18 cellular contexts compared by ENCODE assay signal in the genomic region with DNA sequence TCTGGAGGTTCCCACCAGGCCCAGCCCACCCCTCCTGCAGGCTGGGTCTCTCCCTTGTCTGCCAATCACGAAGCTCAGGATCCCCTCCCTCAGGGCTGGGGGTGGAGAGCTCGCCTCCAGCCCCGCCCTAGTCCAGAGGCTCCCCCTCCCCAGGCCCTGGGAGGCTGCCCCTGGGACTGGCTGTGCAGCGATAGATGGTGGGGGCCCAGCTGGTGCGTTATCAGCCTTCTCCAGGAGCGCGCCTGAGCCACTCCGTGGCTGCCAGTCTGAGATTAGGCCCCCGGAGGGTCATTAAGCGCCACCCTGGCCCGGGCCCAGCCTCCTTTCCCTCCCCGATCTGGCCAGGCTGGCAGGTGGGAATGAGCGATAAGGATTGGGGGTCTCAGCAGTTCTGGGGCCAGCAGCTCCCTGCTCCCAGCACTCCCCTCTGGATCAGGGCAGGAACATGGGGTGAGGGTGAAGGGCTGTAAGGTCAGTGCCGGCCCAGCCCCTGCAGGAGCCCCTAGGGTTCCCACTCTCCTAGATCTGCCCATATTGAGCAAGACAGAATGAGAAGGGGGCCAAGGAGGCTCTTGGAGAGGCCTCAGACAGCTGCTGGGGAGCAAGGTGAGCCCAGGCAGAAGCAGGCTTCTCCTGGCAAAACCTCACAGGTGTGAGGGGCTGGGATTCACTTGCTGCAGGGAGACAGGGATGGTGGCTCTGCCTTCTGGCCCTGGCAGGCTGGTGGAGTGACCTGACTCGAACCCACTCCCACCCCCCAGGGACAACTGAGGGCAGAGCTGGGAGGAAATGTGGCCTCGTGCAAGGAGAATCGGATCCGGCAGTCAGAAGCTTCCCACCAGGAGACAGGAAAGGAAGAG. TPM values are rescaled to one million over a fixed set of nuclear protein-coding genes. Genes with fewer than 3 reads are reported as not detected.
A peak's percentile ranks its signal among the peaks of the same experiment; 100 is the strongest.
DNase-seq lines count a peak whose midpoint lies in the region; ATAC-seq and TF ChIP-seq lines count a peak whose summit lies in the region.
"Had no signal": no experiment of that assay in that cellular context is flagged by ENCODE, and none has a peak within 500 bp of the region (broad histone marks: within the 10 kb centered on the region; RNA-seq: fewer than 3 reads in every experiment).

No MANE protein-coding gene starts in this region.

- ATAC-seq in natural killer cell, result no peak
- no peak for ATAC-seq in natural killer cell treated with Interleukin-12 subunit alpha and Interleukin-12 subunit beta and Interleukin-15 and Interleukin-18, amount 100 ng/mL, for 72 hours
- ATAC-seq in HG03571 (IDR thresholded peaks at IDR 0.05; ENCODE audit: unreplicated experiment), result no peak
- ATAC-seq: naive thymus-derived CD8-positive, alpha-beta T cell; stimulated activated naive CD8-positive, alpha-beta T cell treated with anti-CD3 and anti-CD28 coated beads, Interleukin-15, amount 100 ng/mL, for 72 hours had no signal

- POLR2A ChIA-PET in activated CD4-positive, alpha-beta T cell treated with anti-CD3 and anti-CD28 coated beads, Interleukin-2, amount 10 ng/mL, durations not matched to agents 7 days and 5 days (lab: Charles Lee), result no interaction called here
- POLR2A ChIA-PET in HEK293T (lab: Yijun Ruan, JAX), result interaction anchor here (2.0 kb wide), 1 partner anchor 152 kb away, joined by 5 read pairs; the partner anchor contains the start of gene CMPK1

- H3K36me3 Mint-ChIP-seq in natural killer cell, result no peaks in the 10 kb centered on the region
- no peaks in the 10 kb centered on the region for H3K36me3 Mint-ChIP-seq in natural killer cell treated with Interleukin-12 subunit alpha and Interleukin-12 subunit beta and Interleukin-15 and Interleukin-18, amount 100 ng/mL, for 72 hours
- no peaks in the 10 kb centered on the region for H3K36me3 Mint-ChIP-seq in activated CD4-positive, alpha-beta T cell treated with anti-CD3 and anti-CD28 coated beads, Interleukin-2, amount 10 ng/mL, durations not matched to agents 7 days and 5 days (ENCODE audit: low read depth)
- H3K36me3 Mint-ChIP-seq: naive thymus-derived CD8-positive, alpha-beta T cell had no signal

- H3K9me3 Mint-ChIP-seq in natural killer cell, result no peaks in the 10 kb centered on the region
- H3K9me3 Mint-ChIP-seq in natural killer cell treated with Interleukin-12 subunit alpha and Interleukin-12 subunit beta and Interleukin-15 and Interleukin-18, amount 100 ng/mL, for 72 hours, result no peaks in the 10 kb centered on the region
- no peaks in the 10 kb centered on the region for H3K9me3 Mint-ChIP-seq in activated CD4-positive, alpha-beta T cell treated with anti-CD3 and anti-CD28 coated beads, Interleukin-2, amount 10 ng/mL, durations not matched to agents 7 days and 5 days
- H3K9me3 Mint-ChIP-seq: activated naive CD4-positive, alpha-beta T cell treated with anti-CD3 and anti-CD28 coated beads for 36 hours; dendritic cell treated with granulocyte-macrophage colony-stimulating factor and Interleukin-4, amounts not matched to agents 40 ng/mL and 50 ng/mL, for 4 days; naive thymus-derived CD8-positive, alpha-beta T cell; stimulated activated naive CD8-positive, alpha-beta T cell treated with anti-CD3 and anti-CD28 coated beads, Interleukin-15, amount 100 ng/mL, for 72 hours had no signal

- peaks cover 26 to 30% of the 10 kb centered on the region in 2 donors for H3K27me3 Mint-ChIP-seq in natural killer cell (ENCODE audit: low read depth in 2 of 2)
- H3K27me3 Mint-ChIP-seq in natural killer cell treated with Interleukin-12 subunit alpha and Interleukin-12 subunit beta and Interleukin-15 and Interleukin-18, amount 100 ng/mL, for 72 hours, result peaks cover 23 to 30% of the 10 kb centered on the region in 2 donors
- H3K27me3 Mint-ChIP-seq in activated CD4-positive, alpha-beta T cell treated with anti-CD3 and anti-CD28 coated beads, Interleukin-2, amount 10 ng/mL, durations not matched to agents 7 days and 5 days, result peaks cover 15% of the 10 kb centered on the region

- no peak overlapping the region for H3K27ac ChIP-seq in coronary artery
- H3K27ac ChIP-seq: uterus had no signal

- H3K27ac Mint-ChIP-seq in natural killer cell, result no peak overlapping the region
- H3K27ac Mint-ChIP-seq in natural killer cell treated with Interleukin-12 subunit alpha and Interleukin-12 subunit beta and Interleukin-15 and Interleukin-18, amount 100 ng/mL, for 72 hours, result no peak overlapping the region
- no peak overlapping the region for H3K27ac Mint-ChIP-seq in activated CD4-positive, alpha-beta T cell treated with anti-CD3 and anti-CD28 coated beads, Interleukin-2, amount 10 ng/mL, durations not matched to agents 7 days and 5 days
- H3K27ac Mint-ChIP-seq: activated naive CD4-positive, alpha-beta T cell treated with anti-CD3 and anti-CD28 coated beads for 36 hours; dendritic cell treated with granulocyte-macrophage colony-stimulating factor and Interleukin-4, amounts not matched to agents 40 ng/mL and 50 ng/mL, for 4 days had no signal

- intact Hi-C loops in natural killer cell (cut with micrococcal nuclease), result no loop called here

- no peak overlapping the region for H3K4me3 Mint-ChIP-seq in natural killer cell
- no peak overlapping the region for H3K4me3 Mint-ChIP-seq in natural killer cell treated with Interleukin-12 subunit alpha and Interleukin-12 subunit beta and Interleukin-15 and Interleukin-18, amount 100 ng/mL, for 72 hours
- no peak overlapping the region for H3K4me3 Mint-ChIP-seq in activated CD4-positive, alpha-beta T cell treated with anti-CD3 and anti-CD28 coated beads, Interleukin-2, amount 10 ng/mL, durations not matched to agents 7 days and 5 days
- H3K4me3 Mint-ChIP-seq: activated naive CD4-positive, alpha-beta T cell treated with anti-CD3 and anti-CD28 coated beads for 36 hours; dendritic cell treated with granulocyte-macrophage colony-stimulating factor and Interleukin-4, amounts not matched to agents 40 ng/mL and 50 ng/mL, for 4 days; stimulated activated naive CD8-positive, alpha-beta T cell treated with anti-CD3 and anti-CD28 coated beads, Interleukin-15, amount 100 ng/mL, for 72 hours had no signal

- no peak overlapping the region for H3K4me3 ChIP-seq in coronary artery
- H3K4me3 ChIP-seq: uterus had no signal

- TF ChIP-seq CTCF in natural killer cell (IDR thresholded peaks at IDR 0.05) (no peak), coronary artery (IDR thresholded peaks at IDR 0.05) (no peak)

- CTCF ChIA-PET in activated CD4-positive, alpha-beta T cell treated with anti-CD3 and anti-CD28 coated beads, Interleukin-2, amount 10 ng/mL, durations not matched to agents 7 days and 5 days (lab: Charles Lee), result interaction anchor here (0.7 to 1.2 kb wide), 3 partner anchors 12 to 31 kb away, joined by 3 to 5 read pairs (median 4); no protein-coding TSS in a partner anchor
- CTCF ChIA-PET in HEK293T (lab: Yijun Ruan, JAX), result interaction anchor here (1.6 kb wide), 1 partner anchor 12 kb away, joined by 3 read pairs; no protein-coding TSS in a partner anchor

- peaks cover 12 to 13% of the 10 kb centered on the region in 2 donors for H3K4me1 Mint-ChIP-seq in natural killer cell
- H3K4me1 Mint-ChIP-seq in natural killer cell treated with Interleukin-12 subunit alpha and Interleukin-12 subunit beta and Interleukin-15 and Interleukin-18, amount 100 ng/mL, for 72 hours (ENCODE audit: low read depth in 2 of 2), result peaks cover 10 to 12% of the 10 kb centered on the region in 2 donors
- H3K4me1 Mint-ChIP-seq in activated CD4-positive, alpha-beta T cell treated with anti-CD3 and anti-CD28 coated beads, Interleukin-2, amount 10 ng/mL, durations not matched to agents 7 days and 5 days, result peaks cover 8% of the 10 kb centered on the region

- peak; percentile 5 for DNase-seq in natural killer cell
- DNase-seq in natural killer cell treated with Interleukin-12 subunit alpha and Interleukin-12 subunit beta and Interleukin-15 and Interleukin-18, amount 100 ng/mL, for 72 hours (ENCODE audit: low spot score), result no peak
- DNase-seq in coronary artery (ENCODE audit: low spot score), result peak; percentile 70
- peak; percentile 29 for DNase-seq in left kidney (ENCODE audit: low read depth, low spot score)
- no peak for DNase-seq in activated CD4-positive, alpha-beta T cell treated with anti-CD3 and anti-CD28 coated beads, Interleukin-2, amount 10 ng/mL, durations not matched to agents 7 days and 5 days
- no peak for DNase-seq in HEK293T (ENCODE audit: extremely low spot score)
- no peak for DNase-seq in SW480 (ENCODE audit: low spot score)
- DNase-seq: activated CD4-positive, CD25-positive, alpha-beta regulatory T cell treated with anti-CD3 and anti-CD28 coated beads, Interleukin-2, amount 50 U/mL, for 72 hours; activated naive CD4-positive, alpha-beta T cell treated with anti-CD3 and anti-CD28 coated beads for 36 hours; naive thymus-derived CD8-positive, alpha-beta T cell; NCI-H1930; NCI-H69; stimulated activated naive CD8-positive, alpha-beta T cell treated with anti-CD3 and anti-CD28 coated beads, Interleukin-15, amount 100 ng/mL, for 72 hours; uterus had no signal

TF ChIP-seq in HEK293T, 16 proteins besides CTCF, POLR2A, EP300 and RAD21:
- TF ChIP-seq BHLHE40 (IDR thresholded peaks at IDR 0.05; ENCODE audit: borderline replicate concordance), result no peak
- no peak for TF ChIP-seq SP1 (IDR thresholded peaks at IDR 0.05)
- TF ChIP-seq SUZ12 (IDR thresholded peaks at IDR 0.05), result no peak

RNA-seq across cellular contexts. Expression of gene PDZK1IP1, which starts 8.5 kb away (rescaled TPM):
- total RNA-seq in natural killer cell, result under 1 TPM in 1 of 3 donors, not detected in 2; 0.54 TPM
- total RNA-seq in natural killer cell treated with Interleukin-12 subunit alpha and Interleukin-12 subunit beta and Interleukin-15 and Interleukin-18, amount 100 ng/mL, for 72 hours, result not detected
- total RNA-seq in activated CD4-positive, alpha-beta T cell treated with anti-CD3 and anti-CD28 coated beads, Interleukin-2, amount 10 ng/mL, durations not matched to agents 7 days and 5 days, result not detected
- total RNA-seq: activated naive CD4-positive, alpha-beta T cell treated with anti-CD3 and anti-CD28 coated beads for 36 hours; fibroblast of lung; naive thymus-derived CD8-positive, alpha-beta T cell had no signal

RNA-seq across cellular contexts. Expression of gene CYP4A22, which starts 44.1 kb away (rescaled TPM):
- not detected for total RNA-seq in natural killer cell
- not detected for total RNA-seq in natural killer cell treated with Interleukin-12 subunit alpha and Interleukin-12 subunit beta and Interleukin-15 and Interleukin-18, amount 100 ng/mL, for 72 hours
- total RNA-seq in activated CD4-positive, alpha-beta T cell treated with anti-CD3 and anti-CD28 coated beads, Interleukin-2, amount 10 ng/mL, durations not matched to agents 7 days and 5 days, result not detected
- total RNA-seq: activated naive CD4-positive, alpha-beta T cell treated with anti-CD3 and anti-CD28 coated beads for 36 hours; fibroblast of lung; naive thymus-derived CD8-positive, alpha-beta T cell; pulmonary artery endothelial cell had no signal

RNA-seq across cellular contexts. Expression of gene TAL1, which starts 50.7 kb away (rescaled TPM):
- 1 to 10 TPM in 2 of 3 donors, under 1 TPM in 1; 0.91 to 6.7 (median 3.5) TPM for total RNA-seq in natural killer cell
- total RNA-seq in natural killer cell treated with Interleukin-12 subunit alpha and Interleukin-12 subunit beta and Interleukin-15 and Interleukin-18, amount 100 ng/mL, for 72 hours, result 1 to 10 TPM in 1 of 2 donors, not detected in 1; 1.7 TPM
- not detected for total RNA-seq in activated CD4-positive, alpha-beta T cell treated with anti-CD3 and anti-CD28 coated beads, Interleukin-2, amount 10 ng/mL, durations not matched to agents 7 days and 5 days
- total RNA-seq: activated naive CD4-positive, alpha-beta T cell treated with anti-CD3 and anti-CD28 coated beads for 36 hours; fibroblast of lung; naive thymus-derived CD8-positive, alpha-beta T cell had no signal

Comparison
In these comparisons a context has a peak if more than half of its experiments do, and no peak if none do; other contexts are left out.
1. DNase-seq: peak in natural killer cell (single experiment), coronary artery (single experiment) and left kidney (single experiment); none in natural killer cell treated with Interleukin-12 subunit alpha and Interleukin-12 subunit beta and Interleukin-15 and Interleukin-18, amount 100 ng/mL, for 72 hours (single experiment), activated CD4-positive, alpha-beta T cell treated with anti-CD3 and anti-CD28 coated beads, Interleukin-2, amount 10 ng/mL, durations not matched to agents 7 days and 5 days (single experiment), HEK293T (single experiment) and SW480 (single experiment).